ENCODE assay signal across 17 cellular contexts in genomic region chr9:137535120-137535428, GRCh38. TPM values are rescaled to one million over a fixed set of nuclear protein-coding genes. Genes with fewer than 3 reads are reported as not detected.
DNase-seq lines count a peak whose midpoint lies in the region; ATAC-seq, FAIRE-seq and TF ChIP-seq lines count a peak whose summit lies in the region.
"Had no signal": no experiment of that assay in that cellular context is flagged by ENCODE, and none has a peak within 500 bp of the region (broad histone marks: within the 10 kb centered on the region; RNA-seq: fewer than 3 reads in every experiment).

No MANE protein-coding gene starts in this region.

- TF ChIP-seq POLR2A in A549 (IDR thresholded peaks at IDR 0.05; ENCODE audit: low read length) = no peak

- H3F3A ChIP-seq in DOHH2 (ENCODE audit: control insufficient read depth, insufficient read depth) = peaks cover 29% of the 10 kb centered on the region

- intact Hi-C loops in activated B cell treated with CpG ODN at 0.5 μM for 24 hours (cut with micrococcal nuclease) = loop anchor here (2.0 kb wide), 1 partner anchor 16 kb away; the partner anchor contains the start of genes MRPL41 and PNPLA7

- TF ChIP-seq EP300 in A549 (IDR thresholded peaks at IDR 0.05) = no peak

- no peaks in the 10 kb centered on the region for H3K27me3 Mint-ChIP-seq in activated B cell treated with CpG ODN at 0.5 μM for 24 hours
- no peaks in the 10 kb centered on the region for H3K27me3 Mint-ChIP-seq in mesothelial cell of epicardium (ENCODE audit: low read depth)
- H3K27me3 Mint-ChIP-seq: effector memory CD8-positive, alpha-beta T cell had no signal

- H3K9me3 Mint-ChIP-seq in activated B cell treated with CpG ODN at 0.5 μM for 24 hours (peaks cover 5% of the 10 kb centered on the region), mesothelial cell of epicardium (peaks cover 5% of the 10 kb centered on the region)
- H3K9me3 Mint-ChIP-seq: effector memory CD8-positive, alpha-beta T cell; immature natural killer cell had no signal

- H4K20me1 ChIP-seq in DOHH2 (ENCODE audit: control insufficient read depth, insufficient read depth, low read depth, low read length) = no peaks in the 10 kb centered on the region

- ATAC-seq in A549 (no peak), activated B cell treated with CpG ODN at 0.5 μM for 24 hours (ENCODE audit: low read depth) (no peak)

- H3K27ac Mint-ChIP-seq in activated B cell treated with CpG ODN at 0.5 μM for 24 hours = peak overlapping the region; percentile 32
- H3K27ac Mint-ChIP-seq in mesothelial cell of epicardium = peak overlapping the region; percentile 70

- peaks cover 11% of the 10 kb centered on the region for H3K36me3 ChIP-seq in DOHH2 (ENCODE audit: control insufficient read depth, low read length)
- H3K36me3 ChIP-seq: brain microvascular endothelial cell had no signal

- H3K27ac ChIP-seq in A549 (peak overlapping the region; percentile 3 to 38; a peak in 3 of 6 replicates), DOHH2 (ENCODE audit: low read depth, low read length) (peak overlapping the region; percentile 97)
- H3K27ac ChIP-seq: brain microvascular endothelial cell, foreskin keratinocyte had no signal

- peaks cover 4% of the 10 kb centered on the region for H3K4me1 ChIP-seq in A549
- H3K4me1 ChIP-seq in DOHH2 (ENCODE audit: control insufficient read depth, low read length) = peaks cover 68% of the 10 kb centered on the region
- H3K4me1 ChIP-seq: foreskin keratinocyte had no signal

- H3K36me3 Mint-ChIP-seq in activated B cell treated with CpG ODN at 0.5 μM for 24 hours (ENCODE audit: low read depth) (peaks cover 6% of the 10 kb centered on the region), mesothelial cell of epicardium (peaks cover 7% of the 10 kb centered on the region)
- H3K36me3 Mint-ChIP-seq: immature natural killer cell had no signal

- H3K4me1 Mint-ChIP-seq in activated B cell treated with CpG ODN at 0.5 μM for 24 hours = peaks cover 37% of the 10 kb centered on the region
- peaks cover 7% of the 10 kb centered on the region for H3K4me1 Mint-ChIP-seq in mesothelial cell of epicardium

- no peak for FAIRE-seq in A549 (lab: Jason Lieb, UNC)

- no peak for DNase-seq in A549 (ENCODE audit: low read depth in 1 of 2, low spot score in 1 of 2)
- no peak for DNase-seq in activated B cell treated with CpG ODN at 0.5 μM for 24 hours
- DNase-seq in mesothelial cell of epicardium (ENCODE audit: low spot score in 2 of 2, unreplicated experiment in 2 of 2) = no peak
- no peak for DNase-seq in middle frontal gyrus (ENCODE audit: extremely low spot score, low spot score)
- DNase-seq in NCI-H524 treated with DMSO at 0.1 percent for 48 hours (lab: John Stamatoyannopoulos, UW) = no peak
- DNase-seq in ureter (ENCODE audit: low spot score) = no peak
- DNase-seq in NCI-H526 treated with DMSO at 0.1 percent for 48 hours (lab: John Stamatoyannopoulos, UW) = no peak
- DNase-seq: activated T-cell treated with anti-CD3 and anti-CD28 coated beads, Interleukin-2, amount 50 U/mL, for 1 hour; effector memory CD8-positive, alpha-beta T cell; stimulated activated CD4-positive, alpha-beta T cell treated with anti-CD3 and anti-CD28 coated beads, Interleukin-4, amount 100 ng/mL, for 4 hours had no signal

- H3K4me3 Mint-ChIP-seq in activated B cell treated with CpG ODN at 0.5 μM for 24 hours (no peak overlapping the region), mesothelial cell of epicardium (no peak overlapping the region)
- H3K4me3 Mint-ChIP-seq: effector memory CD8-positive, alpha-beta T cell; immature natural killer cell had no signal

- POLR2A ChIA-PET in A549 (lab: Yijun Ruan, JAX) = interaction anchor here (0.8 to 1.3 kb wide), 4 partner anchors 15 to 233 kb away, joined by 3 to 6 read pairs (median 3); partner anchors contain the start of genes EHMT1, MRPL41, NRARP and PNPLA7
- POLR2A ChIA-PET in activated B cell treated with CpG ODN at 0.5 μM for 24 hours (lab: Charles Lee) = interaction anchor here (0.6 to 2.2 kb wide), 3 partner anchors 16 to 312 kb away, joined by 3 to 12 read pairs (median 6); partner anchors contain the start of genes MRPL41 and PNPLA7

- H3K9me3 ChIP-seq in A549 (no peaks in the 10 kb centered on the region), DOHH2 (ENCODE audit: control insufficient read depth, insufficient read depth, low read length) (peaks cover 4% of the 10 kb centered on the region; the same call in 1 of the 2 replicates)
- H3K9me3 ChIP-seq: mucosa of descending colon, stomach had no signal

- H3K9me2 ChIP-seq in DOHH2 (replicated peaks; ENCODE audit: control insufficient read depth, low read length) = no peaks in the 10 kb centered on the region

- CTCF ChIA-PET in A549 (lab: Yijun Ruan, JAX) (interaction anchor here (0.6 to 2.4 kb wide), 20 partner anchors 10 to 248 kb away, joined by 3 to 16 read pairs (median 4); partner anchors contain the start of genes EXD3, MRPL41, NOXA1 and PNPLA7), activated B cell treated with CpG ODN at 0.5 μM for 24 hours (lab: Charles Lee) (interaction anchor here (0.6 to 1.1 kb wide), 3 partner anchors 17 to 76 kb away, joined by 3 to 5 read pairs (median 4); partner anchors contain the start of genes MRPL41 and NSMF)

- peak overlapping the region; percentile 23; the same call in 2 of the 3 replicates for H3K4me2 ChIP-seq in A549
- H3K4me2 ChIP-seq in DOHH2 (ENCODE audit: low read length) = peak overlapping the region; percentile 67

- H3K27me3 ChIP-seq in DOHH2 (ENCODE audit: control insufficient read depth, low read length) = no peaks in the 10 kb centered on the region
- H3K27me3 ChIP-seq: brain microvascular endothelial cell, foreskin keratinocyte, stomach had no signal

- TF ChIP-seq CTCF in A549 (IDR thresholded peaks at IDR 0.05) (no peak), DOHH2 (IDR thresholded peaks at IDR 0.05; ENCODE audit: low read depth, low read length, poor library complexity, severe bottlenecking) (no peak), activated B cell treated with CpG ODN at 0.5 μM for 24 hours (IDR thresholded peaks at IDR 0.05) (no peak), mesothelial cell of epicardium (IDR thresholded peaks at IDR 0.05; ENCODE audit: unreplicated experiment) (no peak)

- H3K79me2 ChIP-seq in DOHH2 (ENCODE audit: control insufficient read depth, low read length) = no peaks in the 10 kb centered on the region; the same call in 1 of the 2 replicates

- H3K4me3 ChIP-seq in A549 (no peak overlapping the region), DOHH2 (ENCODE audit: low read length) (peak overlapping the region; percentile 22)
- H3K4me3 ChIP-seq: mucosa of descending colon, stomach had no signal

- TF ChIP-seq RAD21 in A549 (conservative IDR thresholded peaks at IDR 0.05 in 1 of 2, IDR thresholded peaks at IDR 0.05 in 1 of 2) = no peak

TF ChIP-seq in A549, 52 proteins besides CTCF, POLR2A, EP300 and RAD21 (continues in another document):
- TF ChIP-seq FOXS1 (CRISPR knock-in tag; IDR thresholded peaks at IDR 0.05) = no peak
- no peak for TF ChIP-seq CEBPB (IDR thresholded peaks at IDR 0.05)
- no peak for TF ChIP-seq PHF8 (IDR thresholded peaks at IDR 0.05; ENCODE audit: borderline replicate concordance, low read depth)
- no peak for TF ChIP-seq KDM1A (IDR thresholded peaks at IDR 0.05; ENCODE audit: low read depth)
- TF ChIP-seq ATOH8 (CRISPR knock-in tag; IDR thresholded peaks at IDR 0.05; ENCODE audit: low read depth) = no peak

RNA-seq across cellular contexts. Expression of gene PNPLA7, which starts 15.1 kb away (rescaled TPM):
- polyA plus RNA-seq in A549 (2011; rRNA removed) = 0.31 and 0.58 TPM in 2 replicates
- polyA plus RNA-seq in A549 (2012; cell fraction: cytosol; rRNA removed) = 0.56 and 0.74 TPM in 2 replicates
- polyA plus RNA-seq in A549 (2012; cell fraction: nucleus; rRNA removed) = 6.5 and 7.0 TPM in 2 replicates
- 0.92 to 1.3 TPM (median 1.1 TPM) in 3 replicates for polyA plus RNA-seq in A549 (2017; fragmentation: RNase III; extraction: RNeasy Plus Mini Kit Qiagen cat#74134 plus additional on column Dnase treatment)
- polyA minus RNA-seq in A549 (2011; rRNA and poly(A)+ RNA removed) = 0.39 and 0.66 TPM in 2 replicates
- 5.5 and 6.1 TPM in 2 replicates for total RNA-seq in activated B cell treated with CpG ODN at 0.5 μM for 24 hours
- total RNA-seq in mesothelial cell of epicardium = 5.3 to 5.7 TPM (median 5.6 TPM) in 3 replicates
- 9.7 TPM for total RNA-seq in ureter
- total RNA-seq: G401 had no signal

RNA-seq across cellular contexts. Expression of gene MRPL41, which starts 16.6 kb away (rescaled TPM):
- 19.2 and 19.7 TPM in 2 replicates for polyA plus RNA-seq in A549 (2011; rRNA removed)
- polyA plus RNA-seq in A549 (2012; cell fraction: cytosol; rRNA removed) = 106 and 120 TPM in 2 replicates
- 47.7 and 82.7 TPM in 2 replicates for polyA plus RNA-seq in A549 (2012; cell fraction: nucleus; rRNA removed)
- 51.0 to 54.4 TPM (median 52.4 TPM) in 3 replicates for polyA plus RNA-seq in A549 (2017; fragmentation: RNase III; extraction: RNeasy Plus Mini Kit Qiagen cat#74134 plus additional on column Dnase treatment)
- 4.2 and 6.5 TPM in 2 replicates for polyA minus RNA-seq in A549 (2011; rRNA and poly(A)+ RNA removed)
- total RNA-seq in activated B cell treated with CpG ODN at 0.5 μM for 24 hours = 26.0 and 32.9 TPM in 2 replicates
- total RNA-seq in mesothelial cell of epicardium = 22.7 to 26.6 TPM (median 26.2 TPM) in 3 replicates
- total RNA-seq in ureter = 38.2 TPM

RNA-seq across cellular contexts. Expression of gene DPH7, which starts 43.7 kb away (rescaled TPM):
- polyA plus RNA-seq in A549 (2011; rRNA removed) = 26.7 and 28.2 TPM in 2 replicates
- 43.3 and 46.0 TPM in 2 replicates for polyA plus RNA-seq in A549 (2012; cell fraction: cytosol; rRNA removed)
- polyA plus RNA-seq in A549 (2012; cell fraction: nucleus; rRNA removed) = 131 and 139 TPM in 2 replicates
- polyA plus RNA-seq in A549 (2017; fragmentation: RNase III; extraction: RNeasy Plus Mini Kit Qiagen cat#74134 plus additional on column Dnase treatment) = 28.8 to 35.2 TPM (median 33.4 TPM) in 3 replicates
- 18.9 and 20.0 TPM in 2 replicates for polyA minus RNA-seq in A549 (2011; rRNA and poly(A)+ RNA removed)
- 39.4 and 43.0 TPM in 2 replicates for total RNA-seq in activated B cell treated with CpG ODN at 0.5 μM for 24 hours
- 55.0 to 59.4 TPM (median 56.1 TPM) in 3 replicates for total RNA-seq in mesothelial cell of epicardium
- 43.4 TPM for total RNA-seq in ureter

RNA-seq across cellular contexts. Expression of gene ZMYND19, which starts 55.2 kb away (rescaled TPM):
- polyA plus RNA-seq in A549 (2011; rRNA removed) (16.0 and 19.6 TPM in 2 replicates), A549 (2017; fragmentation: RNase III; extraction: RNeasy Plus Mini Kit Qiagen cat#74134 plus additional on column Dnase treatment) (35.7 to 38.7 TPM (median 37.5 TPM) in 3 replicates)
- polyA plus RNA-seq in A549 (2012; cell fraction: cytosol; rRNA removed) = 42.7 and 47.2 TPM in 2 replicates
- polyA plus RNA-seq in A549 (2012; cell fraction: nucleus; rRNA removed) = 66.6 and 82.2 TPM in 2 replicates
- 14.8 and 16.1 TPM in 2 replicates for polyA minus RNA-seq in A549 (2011; rRNA and poly(A)+ RNA removed)
- total RNA-seq in activated B cell treated with CpG ODN at 0.5 μM for 24 hours (21.9 and 25.1 TPM in 2 replicates), mesothelial cell of epicardium (31.1 to 33.2 TPM (median 31.9 TPM) in 3 replicates), ureter (26.3 TPM)
